ENCODE assay signal across 21 cellular contexts in genomic region chr18:50607374-50607933, GRCh38. TPM values are rescaled to one million over a fixed set of nuclear protein-coding genes. Genes with fewer than 3 reads are reported as not detected.
DNase-seq lines count a peak whose midpoint lies in the region; ATAC-seq and TF ChIP-seq lines count a peak whose summit lies in the region.
"Had no signal": no experiment of that assay in that cellular context is flagged by ENCODE, and none has a peak within 500 bp of the region (broad histone marks: within the 10 kb centered on the region; RNA-seq: fewer than 3 reads in every experiment).

No MANE protein-coding gene starts in this region.

- peak; percentile 42 to 63 (median 54) for ATAC-seq in heart left ventricle
- no peak for ATAC-seq in activated T-helper 17 cell treated with anti-CD3 and anti-CD28 coated beads, Interleukin-2, amount 50 U/mL, for 72 hours (replicated peaks)
- no peak for ATAC-seq in GM19455 (IDR thresholded peaks at IDR 0.05; ENCODE audit: unreplicated experiment)
- ATAC-seq: HCT116 had no signal

- H3K27ac ChIP-seq in heart left ventricle (peak overlapping the region in 4 of 12 donors; percentile 2 to 74 (median 38)), right atrium auricular region (peak overlapping the region; percentile 12 to 61)
- H3K27ac ChIP-seq: HL-60 had no signal

- DNase-seq in SK-MEL-5 (ENCODE audit: low read depth, low spot score), result peak; percentile 50
- DNase-seq in heart left ventricle, result peak in 1 of 5 donors; percentile 53
- DNase-seq in right atrium auricular region (ENCODE audit: low spot score), result no peak
- peak; percentile 29 for DNase-seq in putamen (ENCODE audit: low spot score)
- DNase-seq in activated T-cell treated with anti-CD3 and anti-CD28 coated beads, Interleukin-2, amount 50 U/mL, for 24 hours, result no peak
- DNase-seq: ACHN; BE2C; C1 segment of cervical spinal cord; CD4-positive, CD25-positive, alpha-beta regulatory T cell; CD8-positive, alpha-beta memory T cell; COR-L47; GDM1; GOT3; H7; HFFc6; IMR-90 had no signal

- no peak for TF ChIP-seq POLR2A in heart left ventricle (IDR thresholded peaks at IDR 0.05)

- in situ Hi-C loops in SK-MEL-5 (cut with HindIII; ENCODE audit: low pct_unique_long_range_greater_than_20kb, low sequenced_read_pairs), result no loop called here

- no peaks in the 10 kb centered on the region for H3K36me3 Mint-ChIP-seq in activated T-helper 17 cell treated with anti-CD3 and anti-CD28 coated beads, Interleukin-2, amount 50 U/mL, for 72 hours (ENCODE audit: low read depth)
- no peaks in the 10 kb centered on the region for H3K36me3 Mint-ChIP-seq in activated T-cell treated with anti-CD3 and anti-CD28 coated beads, Interleukin-2, amount 50 U/mL, for 24 hours (ENCODE audit: low read depth)
- H3K36me3 Mint-ChIP-seq: CD4-positive, CD25-positive, alpha-beta regulatory T cell; CD8-positive, alpha-beta memory T cell had no signal

- peaks cover 0 to 22% (median 4%) of the 10 kb centered on the region in 12 donors for H3K4me1 ChIP-seq in heart left ventricle
- peaks cover 0 to 11% of the 10 kb centered on the region in 2 donors for H3K4me1 ChIP-seq in right atrium auricular region
- H3K4me1 ChIP-seq: BE2C had no signal

- peaks cover 15% of the 10 kb centered on the region for H3K27me3 Mint-ChIP-seq in activated T-helper 17 cell treated with anti-CD3 and anti-CD28 coated beads, Interleukin-2, amount 50 U/mL, for 72 hours
- peaks cover 10% of the 10 kb centered on the region for H3K27me3 Mint-ChIP-seq in activated T-cell treated with anti-CD3 and anti-CD28 coated beads, Interleukin-2, amount 50 U/mL, for 24 hours

- TF ChIP-seq CTCF in heart left ventricle (IDR thresholded peaks at IDR 0.05) (no peak), right atrium auricular region (IDR thresholded peaks at IDR 0.05) (no peak)

- peaks cover 5% of the 10 kb centered on the region for H3K9me3 Mint-ChIP-seq in activated T-helper 17 cell treated with anti-CD3 and anti-CD28 coated beads, Interleukin-2, amount 50 U/mL, for 72 hours
- H3K9me3 Mint-ChIP-seq in activated T-cell treated with anti-CD3 and anti-CD28 coated beads, Interleukin-2, amount 50 U/mL, for 24 hours, result peaks cover 3% of the 10 kb centered on the region

- H3K4me1 Mint-ChIP-seq in activated T-helper 17 cell treated with anti-CD3 and anti-CD28 coated beads, Interleukin-2, amount 50 U/mL, for 72 hours, result no peaks in the 10 kb centered on the region
- H3K4me1 Mint-ChIP-seq in activated T-cell treated with anti-CD3 and anti-CD28 coated beads, Interleukin-2, amount 50 U/mL, for 24 hours (ENCODE audit: low read depth), result no peaks in the 10 kb centered on the region
- H3K4me1 Mint-ChIP-seq: CD4-positive, CD25-positive, alpha-beta regulatory T cell; CD8-positive, alpha-beta memory T cell had no signal

- H3K27me3 ChIP-seq in heart left ventricle (no peaks in the 10 kb centered on the region), right atrium auricular region (no peaks in the 10 kb centered on the region)
- H3K27me3 ChIP-seq: BE2C had no signal

- H3K36me3 ChIP-seq in heart left ventricle, result no peaks in the 10 kb centered on the region
- no peaks in the 10 kb centered on the region for H3K36me3 ChIP-seq in right atrium auricular region
- H3K36me3 ChIP-seq: BE2C had no signal

- H3K4me3 ChIP-seq in heart left ventricle, result no peak overlapping the region
- no peak overlapping the region for H3K4me3 ChIP-seq in right atrium auricular region

- no peak overlapping the region for H3K4me3 Mint-ChIP-seq in activated T-helper 17 cell treated with anti-CD3 and anti-CD28 coated beads, Interleukin-2, amount 50 U/mL, for 72 hours
- no peak overlapping the region for H3K4me3 Mint-ChIP-seq in activated T-cell treated with anti-CD3 and anti-CD28 coated beads, Interleukin-2, amount 50 U/mL, for 24 hours
- H3K4me3 Mint-ChIP-seq: CD4-positive, CD25-positive, alpha-beta regulatory T cell; CD8-positive, alpha-beta memory T cell; HFFc6 had no signal

- H3K27ac Mint-ChIP-seq in activated T-helper 17 cell treated with anti-CD3 and anti-CD28 coated beads, Interleukin-2, amount 50 U/mL, for 72 hours, result no peak overlapping the region
- no peak overlapping the region for H3K27ac Mint-ChIP-seq in activated T-cell treated with anti-CD3 and anti-CD28 coated beads, Interleukin-2, amount 50 U/mL, for 24 hours
- H3K27ac Mint-ChIP-seq: CD4-positive, CD25-positive, alpha-beta regulatory T cell; CD8-positive, alpha-beta memory T cell; HFFc6 had no signal

- intact Hi-C loops in heart left ventricle (cut with DNase I), result no loop called here

- H3K9me3 ChIP-seq in heart left ventricle (no peaks in the 10 kb centered on the region), right atrium auricular region (no peaks in the 10 kb centered on the region)
- H3K9me3 ChIP-seq: BE2C had no signal

- 42 to 67% (median 60%) methylated on average over 5 of the region's 5 CpGs for WGBS in heart left ventricle, 4 donors

RNA-seq across cellular contexts. Expression of gene MAPK4, which starts 47.6 kb away (rescaled TPM):
- total RNA-seq in SK-MEL-5 (2014; rRNA removed; shearing (Covaris generic)), result 55.8 and 62.4 TPM in 2 replicates
- polyA plus RNA-seq in SK-MEL-5 (2015; cell fraction: cytosol; rRNA removed), result 48.1 and 60.2 TPM in 2 replicates
- 29.1 and 30.1 TPM in 2 replicates for polyA plus RNA-seq in SK-MEL-5 (2015; cell fraction: nucleus; rRNA removed)
- total RNA-seq in heart left ventricle, result 100 to 1,000 TPM in 1 of 9 donors, 10 to 100 TPM in 8; 18.6 to 169 (median 30.1) TPM
- polyA plus RNA-seq in heart left ventricle, result 10 to 100 TPM in 1 of 2 donors, 1 to 10 TPM in 1; 8.5 to 80.7 TPM
- total RNA-seq in right atrium auricular region, result 100 to 1,000 TPM in 1 of 2 donors, 10 to 100 TPM in 1; 17.9 to 101 TPM
- total RNA-seq in activated T-helper 17 cell treated with anti-CD3 and anti-CD28 coated beads, Interleukin-2, amount 50 U/mL, for 72 hours, result not detected
- total RNA-seq: CD4-positive, CD25-positive, alpha-beta regulatory T cell; CD8-positive, alpha-beta memory T cell; HFFc6; HT1080; IMR-90 had no signal
- polyA plus RNA-seq: CD4-positive, CD25-positive, alpha-beta regulatory T cell; CD8-positive, alpha-beta memory T cell; IMR-90 had no signal

Comparison
In these comparisons a context has a peak if more than half of its experiments do, and no peak if none do; other contexts are left out.
1. DNase-seq: peak in SK-MEL-5 (single experiment) and putamen (single experiment); none in right atrium auricular region (single experiment) and activated T-cell treated with anti-CD3 and anti-CD28 coated beads, Interleukin-2, amount 50 U/mL, for 24 hours (single experiment).
2. ATAC-seq: peak in heart left ventricle (4 of 4); none in activated T-helper 17 cell treated with anti-CD3 and anti-CD28 coated beads, Interleukin-2, amount 50 U/mL, for 72 hours (single experiment) and GM19455 (single experiment).
3. RNA of gene MAPK4, which starts 47.6 kb away (total RNA-seq): 17.9 to 101 TPM in right atrium auricular region, 55.8 to 62.4 TPM in SK-MEL-5 and 18.6 to 169 TPM in heart left ventricle; not detected in activated T-helper 17 cell treated with anti-CD3 and anti-CD28 coated beads, Interleukin-2, amount 50 U/mL, for 72 hours; every median in the first group is over 10 times any median in the second.